In the genomic region with DNA sequence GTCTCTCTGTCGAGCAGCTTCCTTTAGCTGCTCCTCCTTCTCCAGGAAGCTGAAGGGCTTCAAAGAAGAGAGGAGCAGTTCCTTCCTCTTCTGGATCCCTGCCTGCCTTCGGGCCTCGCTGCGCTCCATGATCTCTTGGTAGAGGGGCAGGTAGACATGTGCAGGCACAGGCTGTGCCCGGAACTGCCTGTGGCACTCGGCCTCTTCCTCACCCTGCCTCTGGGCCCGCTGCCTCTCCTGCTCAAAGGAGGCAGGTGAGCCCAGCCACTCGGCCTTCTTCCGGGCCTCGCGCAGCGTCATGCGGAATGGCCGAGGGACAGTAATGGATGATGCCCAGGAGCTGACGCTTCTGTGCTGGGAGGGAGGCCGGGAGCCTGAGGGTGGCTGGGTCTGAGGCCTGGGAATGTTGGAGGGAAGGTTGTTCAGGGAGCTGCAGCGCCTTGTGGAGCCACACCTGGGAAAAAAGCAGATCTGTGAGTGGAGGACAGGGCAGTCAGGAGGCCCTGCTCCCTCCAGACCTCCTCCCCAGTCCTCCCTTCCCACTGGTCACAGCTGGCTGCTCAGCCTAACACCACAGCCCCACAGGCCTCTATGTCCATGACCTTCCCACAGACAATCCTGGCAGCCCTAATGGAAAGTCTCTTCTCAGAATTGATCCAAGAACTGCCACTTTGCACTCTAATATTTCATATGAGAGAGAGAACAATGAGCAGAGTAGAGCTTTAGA, we compare ENCODE assay signal across 1 cellular context.
TF ChIP-seq lines count a peak whose summit lies in the region.

No MANE protein-coding gene starts in this region.

TF ChIP-seq in H1, 55 proteins besides CTCF, POLR2A, EP300 and RAD21:
- TF ChIP-seq NRF1 (IDR thresholded peaks at IDR 0.05; ENCODE audit: low read depth, low read length) (no peak), SIX5 (IDR thresholded peaks at IDR 0.05; ENCODE audit: low read depth, low read length) (no peak), ZNF274 (IDR thresholded peaks at IDR 0.05; ENCODE audit: borderline replicate concordance, extremely low read depth, low read length) (no peak), CREB1 (IDR thresholded peaks at IDR 0.05) (no peak), SRF (IDR thresholded peaks at IDR 0.05; ENCODE audit: low read depth, low read length) (no peak), SP4 (IDR thresholded peaks at IDR 0.05; ENCODE audit: low read length) (no peak), RXRA (IDR thresholded peaks at IDR 0.05; ENCODE audit: insufficient read depth, low read depth, low read length) (no peak), TBP (IDR thresholded peaks at IDR 0.05; ENCODE audit: low read depth, low read length) (no peak), KDM5A (IDR thresholded peaks at IDR 0.05; ENCODE audit: low read length) (no peak)
- TF ChIP-seq, protein P1, sequence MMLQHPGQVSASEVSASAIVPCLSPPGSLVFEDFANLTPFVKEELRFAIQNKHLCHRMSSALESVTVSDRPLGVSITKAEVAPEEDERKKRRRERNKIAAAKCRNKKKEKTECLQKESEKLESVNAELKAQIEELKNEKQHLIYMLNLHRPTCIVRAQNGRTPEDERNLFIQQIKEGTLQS (IDR thresholded peaks at IDR 0.05; ENCODE audit: insufficient read depth, low read depth, low read length), result no peak
